Comparison of ENCODE assay signal across 2 cellular contexts in the genomic region with DNA sequence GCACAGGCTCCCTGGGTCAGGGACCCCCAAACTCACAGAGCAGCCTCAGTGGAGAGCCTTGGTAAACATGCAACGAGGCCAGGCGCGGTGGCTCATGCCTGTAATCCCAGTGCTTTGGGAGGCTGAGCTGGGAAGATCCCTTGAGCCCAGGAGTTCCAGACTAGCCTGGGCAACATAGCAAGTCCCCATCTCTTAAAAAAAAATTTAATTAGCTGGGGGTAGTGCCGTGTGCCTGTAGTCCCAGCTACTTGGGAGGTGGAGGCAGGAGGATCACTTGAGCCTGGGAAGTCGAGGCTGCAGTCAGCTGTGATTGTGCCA.
TF ChIP-seq lines count a peak whose summit lies in the region.

No MANE protein-coding gene starts in this region.

TF ChIP-seq in WTC11, 78 proteins besides CTCF, POLR2A, EP300 and RAD21:
- 0 out of 2 replicates have a peak, but pooled peaks have one; percentile 16 for TF ChIP-seq HMGXB4 (CRISPR knock-in tag; IDR thresholded peaks at IDR 0.05)

TF ChIP-seq in HepG2, 621 proteins besides CTCF, POLR2A, EP300 and RAD21:
- 0 out of 2 replicates have a peak, but pooled peaks have one; percentile 4 for TF ChIP-seq ZFP91 (CRISPR knock-in tag; IDR thresholded peaks at IDR 0.05; ENCODE audit: borderline replicate concordance)
